13 cellular contexts compared by ENCODE assay signal in the genomic region with DNA sequence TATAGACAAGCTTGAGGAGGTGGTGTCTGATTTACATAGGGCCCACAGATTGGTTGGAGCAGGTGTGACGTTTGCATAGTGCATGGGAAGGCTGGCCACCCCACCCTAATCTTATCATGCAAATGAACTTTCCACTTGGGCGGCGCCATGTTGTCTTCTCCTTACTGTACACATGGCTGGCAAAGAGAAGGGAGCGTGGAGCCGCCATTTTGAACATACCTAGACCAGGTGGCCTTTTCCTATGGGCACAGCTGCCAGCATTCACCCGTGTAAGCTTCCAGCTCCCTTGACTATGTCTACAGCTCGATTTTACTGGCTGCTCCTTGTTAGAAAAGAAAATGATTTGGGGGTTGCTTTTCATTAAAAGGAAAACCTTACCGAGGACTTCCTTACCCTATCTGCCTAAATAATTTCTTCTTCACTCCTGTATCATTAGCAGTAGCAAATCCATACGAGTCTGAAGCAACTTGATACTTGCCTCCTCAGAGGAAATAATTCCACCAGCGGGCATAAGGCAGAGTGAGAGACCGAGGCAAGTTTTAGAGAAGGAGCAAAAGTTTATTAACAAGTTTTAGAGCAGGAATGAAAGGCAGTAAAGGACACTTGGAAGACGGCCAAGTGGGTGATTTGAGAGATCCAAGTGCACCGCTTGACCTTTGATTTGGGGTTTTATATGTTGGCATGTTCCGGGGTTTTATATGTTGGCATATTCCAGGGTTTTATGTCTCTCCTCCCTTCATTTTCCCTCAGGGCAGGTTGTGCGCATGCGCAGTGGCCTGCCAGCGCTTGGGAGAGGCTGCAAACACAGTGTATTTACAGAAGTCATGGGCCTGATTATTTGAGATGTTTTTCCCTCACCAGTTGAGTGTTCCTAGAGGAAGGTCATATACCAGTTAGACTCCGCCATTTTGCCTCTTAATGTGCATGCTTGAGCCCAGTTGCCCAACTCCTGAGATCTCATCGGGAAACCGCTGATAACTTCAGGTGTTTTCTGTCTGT.
DNase-seq lines count a peak whose midpoint lies in the region; ATAC-seq and TF ChIP-seq lines count a peak whose summit lies in the region.
"Had no signal": no experiment of that assay in that cellular context is flagged by ENCODE, and none has a peak within 500 bp of the region (broad histone marks: within the 10 kb centered on the region; RNA-seq: fewer than 3 reads in every experiment).

No MANE protein-coding gene starts in this region.

- no peak for TF ChIP-seq POLR2A in ovary (IDR thresholded peaks at IDR 0.05)

- H3K36me3 ChIP-seq in RWPE2 (ENCODE audit: low read depth) (no peaks in the 10 kb centered on the region), mucosa of descending colon (ENCODE audit: low read depth) (no peaks in the 10 kb centered on the region), ovary (no peaks in the 10 kb centered on the region)

- intact Hi-C loops in mucosa of descending colon (cut with DNase I, micrococcal nuclease) = no loop called here
- intact Hi-C loops in ovary (cut with DNase I) = no loop called here

- TF ChIP-seq EP300 in ovary (IDR thresholded peaks at IDR 0.05) = no peak

- peak; percentile 72 for DNase-seq in COLO668 (lab: John Stamatoyannopoulos, UW; ENCODE audit: unreplicated experiment)
- peak; percentile 52 for DNase-seq in NCI-H1048 (lab: John Stamatoyannopoulos, UW)
- DNase-seq in RWPE2 (ENCODE audit: low spot score) = no peak
- DNase-seq in mucosa of descending colon = peak; percentile 93 to 95 (median 93)
- no peak for DNase-seq in ovary
- no peak for DNase-seq in SIG-M5 treated with dmso at 0.1 percent for 504 hours (lab: John Stamatoyannopoulos, UW; ENCODE audit: unreplicated experiment)
- DNase-seq: activated CD4-positive, alpha-beta T cell treated with anti-CD3 and anti-CD28 coated beads for 1 hour; aorta; GOT3; NCI-H1092; stimulated activated CD8-positive, alpha-beta memory T cell treated with anti-CD3 and anti-CD28 coated beads, Interleukin-4, amount 100 ng/mL, for 48 hours had no signal

- no peaks in the 10 kb centered on the region for H3K9me3 ChIP-seq in RWPE2 (ENCODE audit: severe bottlenecking)
- H3K9me3 ChIP-seq in mucosa of descending colon = no peaks in the 10 kb centered on the region
- H3K9me3 ChIP-seq in ovary = no peaks in the 10 kb centered on the region

- ATAC-seq in RWPE2 (ENCODE audit: low read depth) = no peak
- peak; percentile 86 for ATAC-seq in mucosa of descending colon
- no peak for ATAC-seq in HG02642 (IDR thresholded peaks at IDR 0.05; ENCODE audit: poor library complexity, unreplicated experiment)
- ATAC-seq in GM19023 (IDR thresholded peaks at IDR 0.05; ENCODE audit: unreplicated experiment) = no peak

- H3K4me3 ChIP-seq in RWPE2 (ENCODE audit: severe bottlenecking) = no peak overlapping the region
- no peak overlapping the region for H3K4me3 ChIP-seq in mucosa of descending colon
- no peak overlapping the region for H3K4me3 ChIP-seq in ovary

- no peak for TF ChIP-seq CTCF in RWPE2 (IDR thresholded peaks at IDR 0.05; ENCODE audit: poor library complexity, severe bottlenecking)
- TF ChIP-seq CTCF in mucosa of descending colon (IDR thresholded peaks at IDR 0.05) = no peak
- no peak for TF ChIP-seq CTCF in ovary (IDR thresholded peaks at IDR 0.05)

- H3K27me3 ChIP-seq in RWPE2 (ENCODE audit: insufficient read depth, poor library complexity, severe bottlenecking) (no peaks in the 10 kb centered on the region), ovary (no peaks in the 10 kb centered on the region)

- H3K4me1 ChIP-seq in RWPE2 (ENCODE audit: insufficient read depth, poor library complexity, severe bottlenecking) (peaks cover 23% of the 10 kb centered on the region), mucosa of descending colon (ENCODE audit: low read depth) (peaks cover 22% of the 10 kb centered on the region), ovary (ENCODE audit: insufficient read depth) (no peaks in the 10 kb centered on the region)

- 94 to 97% (median 96%) methylated on average over 20 of the region's 20 CpGs for WGBS in ovary, 3 donors

- H3K27ac ChIP-seq in RWPE2 (ENCODE audit: poor library complexity, severe bottlenecking) = peak overlapping the region; percentile 36
- no peak overlapping the region for H3K27ac ChIP-seq in ovary

Comparison
In these comparisons a context has a peak if more than half of its experiments do, and no peak if none do; other contexts are left out.
1. DNase-seq: peak in COLO668 (single experiment), NCI-H1048 (single experiment) and mucosa of descending colon (3 of 3); none in RWPE2 (single experiment), ovary (0 of 5) and SIG-M5 treated with dmso at 0.1 percent for 504 hours (single experiment).